ENCODE assay signal across 34 cellular contexts in genomic region chr2:54697934-54698333, GRCh38. TPM values are rescaled to one million over a fixed set of nuclear protein-coding genes. Genes with fewer than 3 reads are reported as not detected.
DNase-seq lines count a peak whose midpoint lies in the region; ATAC-seq, FAIRE-seq and TF ChIP-seq lines count a peak whose summit lies in the region.
"Had no signal": no experiment of that assay in that cellular context is flagged by ENCODE, and none has a peak within 500 bp of the region (broad histone marks: within the 10 kb centered on the region; RNA-seq: fewer than 3 reads in every experiment).

No MANE protein-coding gene starts in this region.

- TF ChIP-seq EP300 in K562 (IDR thresholded peaks at IDR 0.05; ENCODE audit: low read length) = no peak

- no peak overlapping the region for H3K4me2 ChIP-seq in K562 (ENCODE audit: insufficient read depth, low read length)
- H3K4me2 ChIP-seq: A549; BLaER1; BLaER1 treated with 17β-estradiol and CSF1 and Interleukin-3, amounts not matched to agents 10 nM and 100 nM had no signal

- H3K9me1 ChIP-seq in K562 (ENCODE audit: control insufficient read depth, insufficient read depth, low read length) = no peaks in the 10 kb centered on the region

- H3K4me3 ChIP-seq in K562 = no peak overlapping the region
- no peak overlapping the region for H3K4me3 ChIP-seq in bronchial epithelial cell (ENCODE audit: low read depth, low read length)
- H3K4me3 ChIP-seq in lower lobe of right lung = no peak overlapping the region
- H3K4me3 ChIP-seq: A549; BLaER1; BLaER1 treated with 17β-estradiol and CSF1 and Interleukin-3, amounts not matched to agents 10 nM and 100 nM had no signal

- no peaks in the 10 kb centered on the region for H3K36me3 ChIP-seq in K562 (ENCODE audit: control insufficient read depth, insufficient read depth, low read length)
- H3K36me3 ChIP-seq in bronchial epithelial cell (ENCODE audit: control insufficient read depth, insufficient read depth, low read length) = no peaks in the 10 kb centered on the region
- no peaks in the 10 kb centered on the region for H3K36me3 ChIP-seq in lower lobe of right lung
- H3K36me3 ChIP-seq: BE2C; BLaER1; BLaER1 treated with 17β-estradiol and CSF1 and Interleukin-3, amounts not matched to agents 10 nM and 100 nM had no signal

- H3K79me2 ChIP-seq in K562 (ENCODE audit: control insufficient read depth, insufficient read depth, low read length) = no peaks in the 10 kb centered on the region

- no peaks in the 10 kb centered on the region; a peak in 2 of 5 replicates for H3K27me3 ChIP-seq in K562 (ENCODE audit: control insufficient read depth in 2 of 2, insufficient read depth in 2 of 2, low read length in 2 of 2)
- no peaks in the 10 kb centered on the region for H3K27me3 ChIP-seq in bronchial epithelial cell (ENCODE audit: control insufficient read depth, insufficient read depth, low read length)
- no peaks in the 10 kb centered on the region for H3K27me3 ChIP-seq in lower lobe of right lung (ENCODE audit: low read depth)
- H3K27me3 ChIP-seq: BE2C; BLaER1; BLaER1 treated with 17β-estradiol and CSF1 and Interleukin-3, amounts not matched to agents 10 nM and 100 nM had no signal

- H2AFZ ChIP-seq in K562 (ENCODE audit: low read depth, low read length) = no peak overlapping the region

- peaks cover 27% of the 10 kb centered on the region for H3K27me3 Mint-ChIP-seq in T-helper 17 cell
- H3K27me3 Mint-ChIP-seq in activated T-cell treated with anti-CD3 and anti-CD28 coated beads, Interleukin-2, amount 50 U/mL, for 4 hours (ENCODE audit: low read depth) = peaks cover 12% of the 10 kb centered on the region

- H4K20me1 ChIP-seq in K562 (replicated peaks; ENCODE audit: control insufficient read depth, insufficient read depth, low read length) = no peaks in the 10 kb centered on the region
- H4K20me1 ChIP-seq: BLaER1; BLaER1 treated with 17β-estradiol and CSF1 and Interleukin-3, amounts not matched to agents 10 nM and 100 nM had no signal

- H3K4me3 Mint-ChIP-seq in T-helper 17 cell = no peak overlapping the region
- H3K4me3 Mint-ChIP-seq in activated T-cell treated with anti-CD3 and anti-CD28 coated beads, Interleukin-2, amount 50 U/mL, for 4 hours = no peak overlapping the region
- H3K4me3 Mint-ChIP-seq: B cell; CD14-positive monocyte; CD4-positive, alpha-beta memory T cell; CD4-positive, alpha-beta T cell; CD4-positive, CD25-positive, alpha-beta regulatory T cell; CD8-positive, alpha-beta memory T cell; CD8-positive, alpha-beta T cell had no signal

- intact Hi-C loops in K562 (cut with micrococcal nuclease) (no loop called here), lower lobe of right lung (cut with DNase I) (no loop called here)

- no TSS peak for BruUV-seq in K562 (replicated peaks; lab: Mats Ljungman, UMichigan)

- no peak overlapping the region for H3K27ac ChIP-seq in K562 (ENCODE audit: extremely low read depth, low read depth, low read length)
- H3K27ac ChIP-seq in lower lobe of right lung = no peak overlapping the region
- H3K27ac ChIP-seq: 22Rv1; A549; BLaER1; BLaER1 treated with 17β-estradiol and CSF1 and Interleukin-3, amounts not matched to agents 10 nM and 100 nM; C4-2B had no signal

- no peaks in the 10 kb centered on the region for H3K4me1 Mint-ChIP-seq in T-helper 17 cell
- no peaks in the 10 kb centered on the region for H3K4me1 Mint-ChIP-seq in activated T-cell treated with anti-CD3 and anti-CD28 coated beads, Interleukin-2, amount 50 U/mL, for 4 hours (ENCODE audit: low read depth)
- H3K4me1 Mint-ChIP-seq: B cell; CD14-positive monocyte; CD4-positive, alpha-beta memory T cell; CD4-positive, CD25-positive, alpha-beta regulatory T cell; CD8-positive, alpha-beta memory T cell had no signal

- ATAC-seq in T-helper 17 cell (no peak), K562 (no peak), GM19351 (IDR thresholded peaks at IDR 0.05; ENCODE audit: unreplicated experiment) (no peak), lower lobe of right lung (no peak)
- no peak for ATAC-seq in activated T-cell treated with anti-CD3 and anti-CD28 coated beads, Interleukin-2, amount 50 U/mL, for 4 hours
- ATAC-seq: A549; CD8-positive, alpha-beta T cell had no signal

- CTCF ChIA-PET in K562 (lab: Yijun Ruan, JAX; ENCODE audit: low intra/inter-chr PET ratio) = no interaction called here

- in situ Hi-C loops in K562 (cut with MboI) = no loop called here

- no peak for TF ChIP-seq CTCF in K562 (IDR thresholded peaks at IDR 0.05 in 2 of 3, conservative IDR thresholded peaks at IDR 0.05 in 1 of 3; ENCODE audit: insufficient read depth in 2 of 3, low read depth in 1 of 3, low read length in 3 of 3)
- no peak for TF ChIP-seq CTCF in bronchial epithelial cell (IDR thresholded peaks at IDR 0.05; ENCODE audit: insufficient read depth, low read length, severe bottlenecking)
- no peak for TF ChIP-seq CTCF in lower lobe of right lung (IDR thresholded peaks at IDR 0.05)

- POLR2A ChIA-PET in K562 (lab: Yijun Ruan, JAX) = no interaction called here

- FAIRE-seq in K562 (lab: Jason Lieb, UNC) (no peak), bronchial epithelial cell (lab: Jason Lieb, UNC) (peak; percentile 52)
- FAIRE-seq: A204.1, D721Med had no signal

- H3K9me3 ChIP-seq in T-helper 17 cell (ENCODE audit: control insufficient read depth, low read length, poor library complexity, severe bottlenecking) (no peaks in the 10 kb centered on the region), K562 (replicated peaks; ENCODE audit: control insufficient read depth, insufficient read depth, low read depth, low read length) (no peaks in the 10 kb centered on the region), lower lobe of right lung (no peaks in the 10 kb centered on the region)
- H3K9me3 ChIP-seq: A549, BE2C, Caco-2 had no signal

- no peaks in the 10 kb centered on the region for H3K9me3 Mint-ChIP-seq in activated T-cell treated with anti-CD3 and anti-CD28 coated beads, Interleukin-2, amount 50 U/mL, for 4 hours
- H3K9me3 Mint-ChIP-seq: CD4-positive, alpha-beta memory T cell; CD4-positive, alpha-beta T cell; CD8-positive, alpha-beta memory T cell; CD8-positive, alpha-beta T cell had no signal

- TF ChIP-seq RAD21 in K562 (CRISPR knock-in tag; conservative IDR thresholded peaks at IDR 0.05 in 1 of 2, IDR thresholded peaks at IDR 0.05 in 1 of 2) = no peak

- WGBS in K562 (ENCODE audit: insufficient coverage, low coverage, missing lambda C conversion rate) = 0% methylated on average over 1 of the region's 1 CpG

- H3K36me3 Mint-ChIP-seq in T-helper 17 cell (ENCODE audit: low read depth) = peaks cover 2% of the 10 kb centered on the region
- H3K36me3 Mint-ChIP-seq in activated T-cell treated with anti-CD3 and anti-CD28 coated beads, Interleukin-2, amount 50 U/mL, for 4 hours (ENCODE audit: insufficient read depth) = no peaks in the 10 kb centered on the region
- H3K36me3 Mint-ChIP-seq: CD14-positive monocyte; CD4-positive, alpha-beta memory T cell; CD4-positive, CD25-positive, alpha-beta regulatory T cell; CD8-positive, alpha-beta memory T cell; CD8-positive, alpha-beta T cell had no signal

- H3K27ac Mint-ChIP-seq in T-helper 17 cell = peak overlapping the region; percentile 16
- H3K27ac Mint-ChIP-seq: B cell; CD14-positive monocyte; CD4-positive, alpha-beta memory T cell; CD4-positive, alpha-beta T cell; CD8-positive, alpha-beta memory T cell; CD8-positive, alpha-beta T cell had no signal

- no peak for TF ChIP-seq POLR2A in K562 (conservative IDR thresholded peaks at IDR 0.05)

- no peak overlapping the region for H3K9ac ChIP-seq in K562 (ENCODE audit: insufficient read depth in 1 of 2, low read depth in 2 of 2, low read length in 2 of 2)
- H3K9ac ChIP-seq: BLaER1; BLaER1 treated with 17β-estradiol and CSF1 and Interleukin-3, amounts not matched to agents 10 nM and 100 nM had no signal

- H3K4me1 ChIP-seq in K562 (replicated peaks in 1 of 2; ENCODE audit: control insufficient read depth in 2 of 2, insufficient read depth in 2 of 2, low read length in 2 of 2) (peaks cover 0 to 2% of the 10 kb centered on the region in 2 experiments; a peak in 1 of 5 replicates), lower lobe of right lung (peaks cover 7% of the 10 kb centered on the region)
- H3K4me1 ChIP-seq: A549; BE2C; BLaER1; BLaER1 treated with 17β-estradiol and CSF1 and Interleukin-3, amounts not matched to agents 10 nM and 100 nM; Caco-2 had no signal

- DNase-seq in T-helper 17 cell = no peak
- no peak for DNase-seq in K562 (ENCODE audit: extremely low read depth in 1 of 4, low spot score in 3 of 4)
- DNase-seq in bronchial epithelial cell (ENCODE audit: low read depth) = no peak
- DNase-seq in lower lobe of right lung = no peak
- no peak for DNase-seq in activated T-cell treated with anti-CD3 and anti-CD28 coated beads, Interleukin-2, amount 50 U/mL, for 4 hours
- DNase-seq: 8988T; ACHN; AML-193; BE2C; C1 segment of cervical spinal cord; Caco-2; Calu3; CD4-positive, alpha-beta memory T cell; CD4-positive, alpha-beta T cell; CD4-positive, CD25-positive, alpha-beta regulatory T cell; CD8-positive, alpha-beta memory T cell; CD8-positive, alpha-beta T cell; COR-L47; DMS 273 treated with DMSO at 0.1 percent for 48 hours; DMS153; DMS79; DMS79 treated with DMSO at 0.1 percent for 48 hours; DND-41; EL had no signal

TF ChIP-seq in K562, 482 proteins besides CTCF, POLR2A, EP300 and RAD21:
- TF ChIP-seq MCM7 (IDR thresholded peaks at IDR 0.05) (no peak), ZNF507 (tag; conservative IDR thresholded peaks at IDR 0.05) (peak; percentile 92)

RNA-seq across cellular contexts. Expression of gene EML6, which starts 25.5 kb away (rescaled TPM):
- 1 to 10 TPM; 2.2 to 4.0 TPM for total RNA-seq in T-helper 17 cell
- total RNA-seq in K562 (2011; cell fraction: chromatin; rRNA removed; ENCODE audit: low replicate concordance) = 0.97 and 1.5 TPM in 2 replicates
- under 0.01 and 0.26 TPM in 2 replicates for total RNA-seq in K562 (2011; cell fraction: nucleolus; rRNA removed)
- 0.66 and 1.2 TPM in 2 replicates for total RNA-seq in K562 (2011; cell fraction: nucleoplasm; rRNA removed)
- 0.23 and 0.29 TPM in 2 replicates for total RNA-seq in K562 (2014; rRNA removed)
- total RNA-seq in K562 (2014; rRNA removed; fragmentation: Illumina TruSeq; extraction: Trizol) = 0.11 and 0.41 TPM in 2 replicates
- total RNA-seq in K562 (2015; rRNA removed; fragmentation: Illumina TruSeq; extraction: Trizol) = 0.07 and 0.26 TPM in 2 replicates
- total RNA-seq in K562 (2021) = 0.35 and 0.49 TPM in 2 replicates
- polyA plus RNA-seq in K562 (2011; rRNA removed) = 0.56 and 0.88 TPM in 2 replicates
- 0.54 and 0.62 TPM in 2 replicates for polyA plus RNA-seq in K562 (2011; cell fraction: cytosol; rRNA removed)
- polyA plus RNA-seq in K562 (2011; cell fraction: nucleus; rRNA removed) = 2.7 and 3.2 TPM in 2 replicates
- 0.08 and 0.60 TPM in 2 replicates for polyA plus RNA-seq in K562 (2012)
- polyA plus RNA-seq in K562 (2014; fragmentation: Illumina TruSeq; extraction: Trizol) = 0.25 and 0.71 TPM in 2 replicates
- under 1 TPM; 0.29 to 0.39 TPM for polyA plus RNA-seq in K562 (2014; fragmentation: Nextera tagmentation; extraction: Ambion mirVana)
- polyA plus RNA-seq in K562 (2014; rRNA removed) = 0.07 and 0.92 TPM in 2 replicates
- 0.21 and 0.48 TPM in 2 replicates for polyA minus RNA-seq in K562 (2011; rRNA and poly(A)+ RNA removed)
- not detected in 2 replicates for polyA minus RNA-seq in K562 (2011; cell fraction: cytosol; rRNA and poly(A)+ RNA removed)
- polyA minus RNA-seq in K562 (2011; cell fraction: nucleus; rRNA and poly(A)+ RNA removed) = 0.44 and 0.81 TPM in 2 replicates
- total RNA-seq in bronchial epithelial cell = 0.53 and 1.7 TPM in 2 replicates
- total RNA-seq in lower lobe of right lung = 2.5 TPM
- total RNA-seq in activated T-cell treated with anti-CD3 and anti-CD28 coated beads, Interleukin-2, amount 50 U/mL, for 4 hours = under 1 TPM; 0.28 to 0.71 (median 0.55) TPM
- polyA plus RNA-seq: CD14-positive monocyte had no signal
